9 cellular contexts compared by ENCODE assay signal in the genomic region with DNA sequence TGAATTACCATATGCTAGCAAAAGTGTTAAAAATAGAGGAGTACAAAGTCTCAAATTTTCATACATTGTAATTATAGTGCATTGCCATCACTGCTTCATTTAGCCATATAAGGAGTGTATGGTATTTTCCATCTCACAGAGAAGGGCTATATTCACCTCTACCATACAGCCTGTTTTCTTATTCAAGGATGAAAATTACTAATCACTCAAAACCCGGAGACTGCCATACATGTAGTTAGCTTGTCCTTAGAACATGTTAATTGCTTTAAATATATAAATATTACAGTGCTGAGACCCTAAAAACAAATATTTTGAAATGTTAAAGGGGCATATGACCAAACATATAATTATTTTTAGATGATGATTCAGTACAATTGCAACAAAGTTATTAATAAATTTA. TPM values are rescaled to one million over a fixed set of nuclear protein-coding genes. Genes with fewer than 3 reads are reported as not detected.
DNase-seq lines count a peak whose midpoint lies in the region; ATAC-seq and TF ChIP-seq lines count a peak whose summit lies in the region.
"Had no signal": no experiment of that assay in that cellular context is flagged by ENCODE, and none has a peak within 500 bp of the region (broad histone marks: within the 10 kb centered on the region; RNA-seq: fewer than 3 reads in every experiment).

No MANE protein-coding gene starts in this region.

- peak overlapping the region; percentile 90 for H3K4me3 Mint-ChIP-seq in activated naive CD4-positive, alpha-beta T cell treated with anti-CD3 and anti-CD28 coated beads, Interleukin-2, amount 50 U/mL, for 24 hours

- no peak for DNase-seq in activated naive CD4-positive, alpha-beta T cell treated with anti-CD3 and anti-CD28 coated beads, Interleukin-2, amount 50 U/mL, for 16 hours
- DNase-seq in brain microvascular endothelial cell, result no peak
- DNase-seq in midbrain (lab: John Stamatoyannopoulos, UW), result peak; percentile 52
- DNase-seq in upper lobe of right lung, result no peak
- DNase-seq in activated gamma-delta T cell (lab: John Stamatoyannopoulos, UW), result no peak
- no peak for DNase-seq in COLO829 (ENCODE audit: low spot score)
- DNase-seq in NCI-H1417 treated with DMSO at 0.1 percent for 48 hours (lab: John Stamatoyannopoulos, UW), result no peak
- DNase-seq: stimulated activated CD4-positive, alpha-beta T cell treated with anti-CD3 and anti-CD28 coated beads, Interleukin-2, amount 100 ng/mL, for 48 hours had no signal

- no peaks in the 10 kb centered on the region for H3K27me3 Mint-ChIP-seq in activated naive CD4-positive, alpha-beta T cell treated with anti-CD3 and anti-CD28 coated beads, Interleukin-2, amount 50 U/mL, for 24 hours

- no peaks in the 10 kb centered on the region for H3K9me3 ChIP-seq in upper lobe of right lung

- peak overlapping the region; percentile 66 for H3K4me3 ChIP-seq in brain microvascular endothelial cell (ENCODE audit: low read depth, low read length)
- H3K4me3 ChIP-seq in upper lobe of right lung, result peak overlapping the region; percentile 66

- H3K36me3 Mint-ChIP-seq in activated naive CD4-positive, alpha-beta T cell treated with anti-CD3 and anti-CD28 coated beads, Interleukin-2, amount 50 U/mL, for 24 hours, result peaks cover 3% of the 10 kb centered on the region

- no peak for ATAC-seq in upper lobe of right lung

- no peak overlapping the region for H3K27ac Mint-ChIP-seq in activated naive CD4-positive, alpha-beta T cell treated with anti-CD3 and anti-CD28 coated beads, Interleukin-2, amount 50 U/mL, for 24 hours

- no peaks in the 10 kb centered on the region for H3K27me3 ChIP-seq in brain microvascular endothelial cell (replicated peaks)
- no peaks in the 10 kb centered on the region for H3K27me3 ChIP-seq in upper lobe of right lung

- peaks cover 49% of the 10 kb centered on the region for H3K4me1 Mint-ChIP-seq in activated naive CD4-positive, alpha-beta T cell treated with anti-CD3 and anti-CD28 coated beads, Interleukin-2, amount 50 U/mL, for 24 hours

- in situ Hi-C loops in brain microvascular endothelial cell (cut with HindIII; ENCODE audit: low pct_ligation_motif_present, low sequenced_read_pairs), result no loop called here

- peaks cover 27% of the 10 kb centered on the region for H3K4me1 ChIP-seq in upper lobe of right lung

- TF ChIP-seq CTCF in brain microvascular endothelial cell (IDR thresholded peaks at IDR 0.05; ENCODE audit: low read depth, low read length, missing control alignments) (no peak), upper lobe of right lung (IDR thresholded peaks at IDR 0.05) (no peak)

- no peaks in the 10 kb centered on the region for H3K9me3 Mint-ChIP-seq in activated naive CD4-positive, alpha-beta T cell treated with anti-CD3 and anti-CD28 coated beads, Interleukin-2, amount 50 U/mL, for 24 hours

- intact Hi-C loops in upper lobe of right lung (cut with DNase I), result no loop called here

- H3K36me3 ChIP-seq in brain microvascular endothelial cell (replicated peaks), result no peaks in the 10 kb centered on the region
- no peaks in the 10 kb centered on the region for H3K36me3 ChIP-seq in upper lobe of right lung

- no peak overlapping the region for H3K27ac ChIP-seq in brain microvascular endothelial cell
- peak overlapping the region; percentile 86 for H3K27ac ChIP-seq in upper lobe of right lung

RNA-seq across cellular contexts. Expression of a gene that starts 49.4 kb away (rescaled TPM):
- 5.7 TPM for total RNA-seq in upper lobe of right lung

RNA-seq across cellular contexts. Expression of a gene that starts 49.5 kb away (rescaled TPM):
- 28.0 TPM for total RNA-seq in upper lobe of right lung
